In the genomic region with DNA sequence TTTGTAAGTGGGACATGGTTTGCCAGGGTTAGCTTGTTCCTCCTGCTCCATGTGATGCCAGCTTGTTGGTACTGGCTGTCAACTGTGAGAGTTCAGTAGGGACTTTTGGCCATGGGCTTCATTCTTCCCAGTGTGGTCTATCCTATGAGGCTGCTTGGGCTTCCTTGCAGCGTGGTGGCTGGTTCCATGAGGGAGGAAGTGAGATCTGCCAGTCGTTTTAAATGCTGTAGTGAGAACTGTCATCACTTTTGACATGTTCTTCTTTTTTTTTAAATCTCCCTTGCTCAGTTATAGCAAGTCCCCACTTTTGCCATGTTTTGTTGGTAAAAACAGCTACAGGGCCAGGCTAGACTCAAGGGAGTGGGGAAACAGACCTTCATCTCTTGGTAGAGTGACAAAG, we compare ENCODE assay signal across 20 cellular contexts. TPM values are rescaled to one million over a fixed set of nuclear protein-coding genes. Genes with fewer than 3 reads are reported as not detected.
DNase-seq lines count a peak whose midpoint lies in the region; ATAC-seq and TF ChIP-seq lines count a peak whose summit lies in the region.
"Had no signal": no experiment of that assay in that cellular context is flagged by ENCODE, and none has a peak within 500 bp of the region (broad histone marks: within the 10 kb centered on the region; RNA-seq: fewer than 3 reads in every experiment).

No MANE protein-coding gene starts in this region.

- TF ChIP-seq POLR2A in lower leg skin (IDR thresholded peaks at IDR 0.05) (no peak), esophagus muscularis mucosa (IDR thresholded peaks at IDR 0.05; ENCODE audit: low read depth) (no peak)

- ATAC-seq in CD4-positive, CD25-positive, alpha-beta regulatory T cell (ENCODE audit: low read depth in 2 of 2), result no peak
- no peak for ATAC-seq in memory B cell (ENCODE audit: low read depth)

- H3K36me3 ChIP-seq in CD4-positive, CD25-positive, alpha-beta regulatory T cell (ENCODE audit: control insufficient read depth, insufficient read depth, low read length), result no peaks in the 10 kb centered on the region
- H3K36me3 ChIP-seq in esophagus muscularis mucosa, result no peaks in the 10 kb centered on the region
- H3K36me3 ChIP-seq: tibial artery had no signal

- no peaks in the 10 kb centered on the region for H3K27me3 ChIP-seq in CD4-positive, CD25-positive, alpha-beta regulatory T cell (ENCODE audit: control insufficient read depth, insufficient read depth, low read length)
- no peaks in the 10 kb centered on the region for H3K27me3 ChIP-seq in esophagus muscularis mucosa
- H3K27me3 ChIP-seq: hepatocyte, tibial artery had no signal

- peak overlapping the region in 2 of 3 donors; percentile 5 to 90 for H3K27ac Mint-ChIP-seq in CD4-positive, CD25-positive, alpha-beta regulatory T cell
- H3K27ac Mint-ChIP-seq in memory B cell, result peak overlapping the region; percentile 38
- H3K27ac Mint-ChIP-seq: CD4-positive, alpha-beta T cell had no signal

- TF ChIP-seq EP300 in esophagus muscularis mucosa (IDR thresholded peaks at IDR 0.05), result no peak

- H3K9me3 ChIP-seq in CD4-positive, CD25-positive, alpha-beta regulatory T cell (ENCODE audit: control insufficient read depth in 2 of 2, low read length in 2 of 2), result no peaks in the 10 kb centered on the region
- H3K9me3 ChIP-seq in esophagus muscularis mucosa, result no peaks in the 10 kb centered on the region
- H3K9me3 ChIP-seq: tibial artery had no signal

- peaks cover 5% of the 10 kb centered on the region for H3K4me1 ChIP-seq in CD4-positive, CD25-positive, alpha-beta regulatory T cell (ENCODE audit: control insufficient read depth, insufficient read depth, low read length, poor library complexity, severe bottlenecking)
- H3K4me1 ChIP-seq in esophagus muscularis mucosa, result peaks cover 0 to 6% (median 3%) of the 10 kb centered on the region in 4 donors
- H3K4me1 ChIP-seq: tibial artery had no signal

- H3K4me3 ChIP-seq in CD4-positive, CD25-positive, alpha-beta regulatory T cell (ENCODE audit: low read depth, low read length), result no peak overlapping the region
- H3K4me3 ChIP-seq in lower leg skin (ENCODE audit: low read depth, poor library complexity, severe bottlenecking) (no peak overlapping the region), esophagus muscularis mucosa (no peak overlapping the region)
- H3K4me3 ChIP-seq: hepatocyte, tibial artery had no signal

- TF ChIP-seq CTCF in lower leg skin (IDR thresholded peaks at IDR 0.05) (no peak), esophagus muscularis mucosa (IDR thresholded peaks at IDR 0.05) (no peak)

- WGBS in lower leg skin, 2 donors, result 68 to 71% methylated on average over 2 of the region's 2 CpGs
- 72% methylated on average over 2 of the region's 2 CpGs for WGBS in esophagus muscularis mucosa

- H3K36me3 Mint-ChIP-seq in CD4-positive, CD25-positive, alpha-beta regulatory T cell, result peaks cover 5% of the 10 kb centered on the region
- H3K36me3 Mint-ChIP-seq in memory B cell, result no peaks in the 10 kb centered on the region

- peak; percentile 39 for DNase-seq in NOMO-1 treated with DMSO at 0.1 percent for 48 hours (lab: John Stamatoyannopoulos, UW; ENCODE audit: unreplicated experiment)
- DNase-seq in NOMO-1 treated with dmso at 0.1 percent for 144 hours (lab: John Stamatoyannopoulos, UW; ENCODE audit: unreplicated experiment), result no peak
- no peak for DNase-seq in CD4-positive, CD25-positive, alpha-beta regulatory T cell
- DNase-seq in OCI-M1 (lab: John Stamatoyannopoulos, UW), result peak; percentile 32
- no peak for DNase-seq in memory B cell (ENCODE audit: low spot score in 2 of 2)
- no peak for DNase-seq in lower leg skin (ENCODE audit: low spot score in 2 of 2)
- no peak for DNase-seq in esophagus muscularis mucosa (ENCODE audit: extremely low spot score)
- no peak for DNase-seq in RKO (ENCODE audit: low spot score)
- DNase-seq: 8988T; caudate nucleus; CD4-positive, alpha-beta T cell; DMS53; midbrain; MM.1S; NCI-H2081 treated with DMSO at 0.1 percent for 48 hours; NCI-H524 treated with DMSO at 0.1 percent for 48 hours; nucleus accumbens; stimulated activated CD4-positive, alpha-beta T cell treated with anti-CD3 and anti-CD28 coated beads, Interleukin-4, amount 100 ng/mL, for 1 hour; tibial artery had no signal

- H3K4me3 Mint-ChIP-seq in CD4-positive, CD25-positive, alpha-beta regulatory T cell, result no peak overlapping the region
- no peak overlapping the region for H3K4me3 Mint-ChIP-seq in memory B cell
- H3K4me3 Mint-ChIP-seq: CD4-positive, alpha-beta T cell had no signal

- no peaks in the 10 kb centered on the region for H3K9me3 Mint-ChIP-seq in CD4-positive, CD25-positive, alpha-beta regulatory T cell
- peaks cover 4% of the 10 kb centered on the region for H3K9me3 Mint-ChIP-seq in memory B cell
- H3K9me3 Mint-ChIP-seq: CD4-positive, alpha-beta T cell had no signal

- no peak overlapping the region for H3K27ac ChIP-seq in CD4-positive, CD25-positive, alpha-beta regulatory T cell (ENCODE audit: insufficient read depth, low read length, poor library complexity, severe bottlenecking)
- no peak overlapping the region for H3K27ac ChIP-seq in esophagus muscularis mucosa (replicated peaks in 1 of 4)
- H3K27ac ChIP-seq: hepatocyte, tibial artery had no signal

- H3K27me3 Mint-ChIP-seq in CD4-positive, CD25-positive, alpha-beta regulatory T cell, result no peaks in the 10 kb centered on the region
- H3K27me3 Mint-ChIP-seq in memory B cell, result no peaks in the 10 kb centered on the region
- H3K27me3 Mint-ChIP-seq: CD4-positive, alpha-beta T cell had no signal

- intact Hi-C loops in lower leg skin (cut with DNase I; ENCODE audit: low total_unique reads), result no loop called here
- intact Hi-C loops in esophagus muscularis mucosa (cut with DNase I), result no loop called here

- H3K4me1 Mint-ChIP-seq in CD4-positive, CD25-positive, alpha-beta regulatory T cell, result peaks cover 15 to 50% (median 30%) of the 10 kb centered on the region in 4 donors
- H3K4me1 Mint-ChIP-seq in memory B cell, result peaks cover 21% of the 10 kb centered on the region

RNA-seq across cellular contexts. Expression of a gene that starts 15.9 kb away (rescaled TPM):
- total RNA-seq in CD4-positive, CD25-positive, alpha-beta regulatory T cell, result 95.8 TPM
- polyA plus RNA-seq in CD4-positive, CD25-positive, alpha-beta regulatory T cell, result 1 to 10 TPM; 5.9 to 7.6 (median 7.0) TPM
- 10 to 100 TPM; 17.3 to 23.6 (median 19.4) TPM for total RNA-seq in lower leg skin
- 10 to 100 TPM; 31.8 to 44.2 (median 37.5) TPM for total RNA-seq in esophagus muscularis mucosa

RNA-seq across cellular contexts. Expression of a gene that starts 31.1 kb away (rescaled TPM):
- 41.8 TPM for total RNA-seq in CD4-positive, CD25-positive, alpha-beta regulatory T cell
- polyA plus RNA-seq in CD4-positive, CD25-positive, alpha-beta regulatory T cell, result 10 to 100 TPM; 10.3 to 13.0 (median 12.3) TPM
- total RNA-seq in lower leg skin, result 10 to 100 TPM; 27.2 to 49.9 (median 39.0) TPM
- 10 to 100 TPM; 23.7 to 34.7 (median 33.3) TPM for total RNA-seq in esophagus muscularis mucosa

Comparison
In these comparisons a context has a peak if more than half of its experiments do, and no peak if none do; other contexts are left out.
1. DNase-seq: peak in NOMO-1 treated with DMSO at 0.1 percent for 48 hours (single experiment) and OCI-M1 (single experiment); none in NOMO-1 treated with dmso at 0.1 percent for 144 hours (single experiment), CD4-positive, CD25-positive, alpha-beta regulatory T cell (0 of 3), memory B cell (0 of 2), lower leg skin (0 of 2), esophagus muscularis mucosa (single experiment) and RKO (single experiment).